ENCODE assay signal across 13 cellular contexts in the genomic region with DNA sequence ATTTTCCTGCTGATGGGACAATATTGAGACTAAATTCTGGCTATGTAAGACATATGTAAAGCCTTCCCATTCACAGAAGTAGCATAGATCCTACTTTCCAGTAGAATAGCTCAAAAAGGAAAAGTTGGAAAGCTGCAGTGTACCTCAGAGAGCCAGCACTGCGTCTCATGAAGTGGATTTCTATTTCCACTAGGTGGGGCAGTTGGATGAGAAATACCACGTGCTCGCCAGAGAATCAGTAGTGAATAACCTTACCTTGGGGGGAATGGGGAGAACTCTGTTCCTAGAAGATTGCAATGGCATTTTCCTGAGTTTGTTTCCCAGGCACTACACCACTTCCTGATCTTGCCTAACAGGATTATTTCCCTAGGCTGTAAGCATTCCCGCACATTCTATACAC.
A peak's percentile ranks its signal among the peaks of the same experiment; 100 is the strongest.
DNase-seq lines count a peak whose midpoint lies in the region; ATAC-seq, FAIRE-seq and TF ChIP-seq lines count a peak whose summit lies in the region.
"Had no signal": no experiment of that assay in that cellular context is flagged by ENCODE, and none has a peak within 500 bp of the region (broad histone marks: within the 10 kb centered on the region; RNA-seq: fewer than 3 reads in every experiment).

No MANE protein-coding gene starts in this region.

- no peak overlapping the region for H3K27ac Mint-ChIP-seq in CD8-positive, alpha-beta memory T cell
- no peak overlapping the region for H3K27ac Mint-ChIP-seq in CD8-positive, alpha-beta T cell

- no peak overlapping the region for H3K27ac ChIP-seq in HEK293 (ENCODE audit: extremely low read depth, low read depth, low read length)
- no peak overlapping the region for H3K27ac ChIP-seq in RWPE2 (ENCODE audit: poor library complexity, severe bottlenecking)
- H3K27ac ChIP-seq in hepatocyte = no peak overlapping the region
- no peak overlapping the region for H3K27ac ChIP-seq in colonic mucosa
- H3K27ac ChIP-seq in effector memory CD4-positive, alpha-beta T cell (ENCODE audit: insufficient read depth, low read length, poor library complexity, severe bottlenecking) = no peak overlapping the region
- H3K27ac ChIP-seq in CD8-positive, alpha-beta memory T cell (ENCODE audit: low read depth, low read length) = no peak overlapping the region
- H3K27ac ChIP-seq in CD8-positive, alpha-beta T cell (ENCODE audit: low read depth, low read length) = no peak overlapping the region
- H3K27ac ChIP-seq: epithelial cell of prostate, left ventricle myocardium inferior had no signal

- FAIRE-seq in D721Med (lab: Jason Lieb, UNC) = peak; percentile 16

- H3K9me3 ChIP-seq in HEK293 (ENCODE audit: control insufficient read depth, insufficient read depth, low read depth, low read length) (no peaks in the 10 kb centered on the region), RWPE2 (ENCODE audit: severe bottlenecking) (no peaks in the 10 kb centered on the region), hepatocyte (ENCODE audit: low read depth) (no peaks in the 10 kb centered on the region), colonic mucosa (no peaks in the 10 kb centered on the region)
- peaks cover 8% of the 10 kb centered on the region for H3K9me3 ChIP-seq in effector memory CD4-positive, alpha-beta T cell (ENCODE audit: control insufficient read depth, low read length)
- no peaks in the 10 kb centered on the region for H3K9me3 ChIP-seq in CD8-positive, alpha-beta memory T cell (ENCODE audit: low read length)
- peaks cover 17% of the 10 kb centered on the region for H3K9me3 ChIP-seq in CD8-positive, alpha-beta T cell (ENCODE audit: low read length)

- no peaks in the 10 kb centered on the region for H3K4me1 ChIP-seq in HEK293 (ENCODE audit: control insufficient read depth, insufficient read depth, low read length)
- no peaks in the 10 kb centered on the region for H3K4me1 ChIP-seq in RWPE2 (ENCODE audit: insufficient read depth, poor library complexity, severe bottlenecking)
- no peaks in the 10 kb centered on the region for H3K4me1 ChIP-seq in hepatocyte (ENCODE audit: insufficient read depth)
- no peaks in the 10 kb centered on the region for H3K4me1 ChIP-seq in colonic mucosa
- no peaks in the 10 kb centered on the region for H3K4me1 ChIP-seq in effector memory CD4-positive, alpha-beta T cell (ENCODE audit: control insufficient read depth, insufficient read depth, low read length, poor library complexity, severe bottlenecking)
- no peaks in the 10 kb centered on the region for H3K4me1 ChIP-seq in CD8-positive, alpha-beta memory T cell (ENCODE audit: insufficient read depth, low read length)
- no peaks in the 10 kb centered on the region for H3K4me1 ChIP-seq in CD8-positive, alpha-beta T cell (ENCODE audit: insufficient read depth, low read length)
- H3K4me1 ChIP-seq: left ventricle myocardium inferior had no signal

- DNase-seq in D721Med (ENCODE audit: insufficient read length, low spot score) (no peak), RWPE2 (ENCODE audit: low spot score) (no peak), hepatocyte (ENCODE audit: low spot score) (peak; percentile 7), colonic mucosa (no peak)
- no peak for DNase-seq in effector memory CD4-positive, alpha-beta T cell
- no peak for DNase-seq in CD8-positive, alpha-beta memory T cell
- no peak for DNase-seq in CD8-positive, alpha-beta T cell
- DNase-seq: activated effector memory CD4-positive, alpha-beta T cell treated with Interleukin-2 at 50 U/mL for 16 hours; left ventricle myocardium inferior; NCI-H1694 treated with DMSO at 0.1 percent for 48 hours had no signal

- no peaks in the 10 kb centered on the region for H3K79me2 ChIP-seq in hepatocyte

- no peaks in the 10 kb centered on the region for H3K36me3 Mint-ChIP-seq in CD8-positive, alpha-beta memory T cell
- H3K36me3 Mint-ChIP-seq in CD8-positive, alpha-beta T cell = no peaks in the 10 kb centered on the region

- no peak for ATAC-seq in RWPE2 (ENCODE audit: low read depth)
- ATAC-seq in CD8-positive, alpha-beta T cell = no peak
- ATAC-seq: sciatic nerve had no signal

- no peak overlapping the region for H3K9ac ChIP-seq in colonic mucosa (ENCODE audit: low read depth in 2 of 2, low read length in 2 of 2)

- H3K9me2 ChIP-seq in hepatocyte (replicated peaks; ENCODE audit: insufficient read depth) = no peaks in the 10 kb centered on the region

- no peaks in the 10 kb centered on the region for H3K4me1 Mint-ChIP-seq in CD8-positive, alpha-beta memory T cell
- no peaks in the 10 kb centered on the region for H3K4me1 Mint-ChIP-seq in CD8-positive, alpha-beta T cell (ENCODE audit: low read depth)

- POLR2A ChIA-PET in HEK293 (lab: Yijun Ruan, JAX) = no interaction called here
- POLR2A ChIA-PET in CD8-positive, alpha-beta memory T cell (lab: Charles Lee) = no interaction called here
- POLR2A ChIA-PET in CD8-positive, alpha-beta T cell (lab: Charles Lee) = no interaction called here

- no peak overlapping the region for H2AFZ ChIP-seq in hepatocyte

- H3K4me2 ChIP-seq in hepatocyte = no peak overlapping the region

- H3K4me3 Mint-ChIP-seq in CD8-positive, alpha-beta memory T cell = no peak overlapping the region
- H3K4me3 Mint-ChIP-seq in CD8-positive, alpha-beta T cell = no peak overlapping the region

- no peaks in the 10 kb centered on the region for H3K27me3 Mint-ChIP-seq in CD8-positive, alpha-beta memory T cell
- H3K27me3 Mint-ChIP-seq in CD8-positive, alpha-beta T cell (ENCODE audit: low read depth) = no peaks in the 10 kb centered on the region

- H3K4me3 ChIP-seq in HEK293 (ENCODE audit: low read depth, low read length) = no peak overlapping the region
- H3K4me3 ChIP-seq in RWPE2 (ENCODE audit: severe bottlenecking) = no peak overlapping the region
- H3K4me3 ChIP-seq in hepatocyte = no peak overlapping the region
- no peak overlapping the region for H3K4me3 ChIP-seq in colonic mucosa
- no peak overlapping the region for H3K4me3 ChIP-seq in effector memory CD4-positive, alpha-beta T cell (ENCODE audit: insufficient read depth, low read depth, low read length, poor library complexity, severe bottlenecking)
- H3K4me3 ChIP-seq in CD8-positive, alpha-beta memory T cell (ENCODE audit: low read length) = no peak overlapping the region
- no peak overlapping the region for H3K4me3 ChIP-seq in CD8-positive, alpha-beta T cell (ENCODE audit: low read depth, low read length)
- H3K4me3 ChIP-seq: left ventricle myocardium inferior had no signal

- H3K27me3 ChIP-seq in RWPE2 (ENCODE audit: insufficient read depth, poor library complexity, severe bottlenecking) = no peaks in the 10 kb centered on the region
- H3K27me3 ChIP-seq in hepatocyte = no peaks in the 10 kb centered on the region
- no peaks in the 10 kb centered on the region for H3K27me3 ChIP-seq in colonic mucosa
- H3K27me3 ChIP-seq in effector memory CD4-positive, alpha-beta T cell (replicated peaks; ENCODE audit: control insufficient read depth, insufficient read depth, low read length, poor library complexity, severe bottlenecking) = no peaks in the 10 kb centered on the region
- no peaks in the 10 kb centered on the region for H3K27me3 ChIP-seq in CD8-positive, alpha-beta memory T cell (ENCODE audit: insufficient read depth, low read length, poor library complexity, severe bottlenecking)
- H3K27me3 ChIP-seq in CD8-positive, alpha-beta T cell (ENCODE audit: insufficient read depth, low read length) = no peaks in the 10 kb centered on the region

- intact Hi-C loops in colonic mucosa (cut with DNase I) = no loop called here
- intact Hi-C loops in CD8-positive, alpha-beta T cell (cut with DNase I, micrococcal nuclease) = no loop called here

- TF ChIP-seq CTCF in D721Med (IDR thresholded peaks at IDR 0.05; ENCODE audit: insufficient read depth, missing control alignments) = peak; percentile 52
- TF ChIP-seq CTCF in HEK293 (tag by site-specific recombination; IDR thresholded peaks at IDR 0.05) = no peak
- TF ChIP-seq CTCF in RWPE2 (IDR thresholded peaks at IDR 0.05; ENCODE audit: poor library complexity, severe bottlenecking) = peak; percentile 24
- peak; percentile 17 for TF ChIP-seq CTCF in hepatocyte (IDR thresholded peaks at IDR 0.05; ENCODE audit: poor library complexity)
- TF ChIP-seq CTCF in colonic mucosa (IDR thresholded peaks at IDR 0.05) = no peak
- TF ChIP-seq CTCF in CD8-positive, alpha-beta T cell (IDR thresholded peaks at IDR 0.05) = no peak

- CTCF ChIA-PET in HEK293 (lab: Yijun Ruan, JAX) = interaction anchor here (0.6 kb wide), 1 partner anchor 173 kb away, joined by 3 read pairs; no protein-coding TSS in a partner anchor
- CTCF ChIA-PET in CD8-positive, alpha-beta memory T cell (lab: Charles Lee) = no interaction called here
- CTCF ChIA-PET in CD8-positive, alpha-beta T cell (lab: Charles Lee) = no interaction called here

- no peaks in the 10 kb centered on the region for H4K20me1 ChIP-seq in hepatocyte (ENCODE audit: insufficient read depth, poor library complexity, severe bottlenecking)

- no peaks in the 10 kb centered on the region for H3K36me3 ChIP-seq in HEK293 (ENCODE audit: control insufficient read depth in 2 of 2, insufficient read depth in 1 of 2, low read length in 2 of 2)
- H3K36me3 ChIP-seq in RWPE2 (ENCODE audit: low read depth) = no peaks in the 10 kb centered on the region
- no peaks in the 10 kb centered on the region for H3K36me3 ChIP-seq in hepatocyte (replicated peaks; ENCODE audit: insufficient read depth, low read depth)
- H3K36me3 ChIP-seq in colonic mucosa = no peaks in the 10 kb centered on the region
- H3K36me3 ChIP-seq in effector memory CD4-positive, alpha-beta T cell (ENCODE audit: control insufficient read depth, insufficient read depth, low read length) = no peaks in the 10 kb centered on the region
- H3K36me3 ChIP-seq in CD8-positive, alpha-beta memory T cell (ENCODE audit: insufficient read depth, low read length) = no peaks in the 10 kb centered on the region
- H3K36me3 ChIP-seq in CD8-positive, alpha-beta T cell (ENCODE audit: insufficient read depth, low read length) = no peaks in the 10 kb centered on the region
- H3K36me3 ChIP-seq: left ventricle myocardium inferior had no signal

- H3K9me3 Mint-ChIP-seq in CD8-positive, alpha-beta memory T cell = peaks cover 15 to 48% (median 22%) of the 10 kb centered on the region in 5 donors
- peaks cover 35% of the 10 kb centered on the region for H3K9me3 Mint-ChIP-seq in CD8-positive, alpha-beta T cell

- WGBS in hepatocyte (ENCODE audit: low lambda C conversion rate, missing lambda C conversion rate) = 91% methylated on average over 4 of the region's 4 CpGs

TF ChIP-seq in HEK293, 187 proteins besides CTCF, POLR2A, EP300 and RAD21:
- peak; percentile 34 for TF ChIP-seq ZNF654 (tag by site-specific recombination; IDR thresholded peaks at IDR 0.05; ENCODE audit: low read depth)
- TF ChIP-seq ZNF449 (tag by site-specific recombination; IDR thresholded peaks at IDR 0.05) = no peak

Comparison
In these comparisons a context has a peak if more than half of its experiments do, and no peak if none do; other contexts are left out.
1. CTCF ChIP-seq: peak in D721Med (single experiment), RWPE2 (single experiment) and hepatocyte (single experiment); none in HEK293 (single experiment), colonic mucosa (single experiment) and CD8-positive, alpha-beta T cell (single experiment).